In the genomic region with DNA sequence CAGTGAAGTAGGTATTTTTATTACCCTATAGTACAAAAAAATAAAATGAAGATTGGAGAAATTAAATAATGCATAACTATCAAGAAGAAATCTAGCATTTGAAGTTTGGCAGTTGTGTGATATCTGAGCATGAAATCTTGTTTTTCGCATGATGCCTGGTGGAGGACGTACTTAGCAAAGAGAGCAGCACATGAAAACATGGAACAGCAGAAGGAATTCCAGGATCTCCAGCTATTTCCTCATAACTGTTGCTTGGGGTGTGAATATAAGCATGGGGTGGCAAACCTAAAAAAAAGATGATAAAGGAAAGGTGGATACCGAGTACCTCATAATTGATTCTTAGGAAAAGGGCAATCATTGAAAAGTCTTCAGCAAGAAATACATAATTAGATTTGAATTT, we compare ENCODE assay signal across 35 cellular contexts.
"Had no signal": no experiment of that assay in that cellular context is flagged by ENCODE, and none has a peak within 500 bp of the region (broad histone marks: within the 10 kb centered on the region; RNA-seq: fewer than 3 reads in every experiment).

No MANE protein-coding gene starts in this region.

- H3K36me3 ChIP-seq: adrenal gland, brain microvascular endothelial cell, breast epithelium had no signal

- H3K27ac ChIP-seq: adrenal gland, body of pancreas, brain microvascular endothelial cell, breast epithelium, VCaP had no signal

- H3K36me3 Mint-ChIP-seq: activated CD4-positive, alpha-beta memory T cell treated with anti-CD3 and anti-CD28 coated beads for 36 hours; activated CD8-positive, alpha-beta memory T cell treated with anti-CD3 and anti-CD28 coated beads, Interleukin-2, amount 10 ng/mL, durations not matched to agents 7 days and 5 days; activated naive CD4-positive, alpha-beta T cell treated with anti-CD3 and anti-CD28 coated beads, Interleukin-2, amount 50 U/mL, for 72 hours; activated naive CD8-positive, alpha-beta T cell treated with anti-CD3 and anti-CD28 coated beads for 36 hours had no signal

- H3K9me3 Mint-ChIP-seq: activated B cell treated with CpG ODN at 0.5 μM for 24 hours; activated CD4-positive, alpha-beta memory T cell treated with anti-CD3 and anti-CD28 coated beads for 36 hours; activated CD4-positive, alpha-beta T cell treated with anti-CD3 and anti-CD28 coated beads, Interleukin-2, amount 10 ng/mL, durations not matched to agents 24 days and 14 days; activated naive CD4-positive, alpha-beta T cell treated with anti-CD3 and anti-CD28 coated beads for 36 hours; activated naive CD4-positive, alpha-beta T cell treated with anti-CD3 and anti-CD28 coated beads, Interleukin-2, amount 50 U/mL, for 72 hours; activated naive CD8-positive, alpha-beta T cell treated with anti-CD3 and anti-CD28 coated beads for 36 hours; activated T-cell treated with anti-CD3 and anti-CD28 coated beads, Interleukin-2, amount 50 U/mL, for 24 hours; activated T-cell treated with anti-CD3 and anti-CD28 coated beads, Interleukin-2, amount 50 U/mL, for 72 hours; activated T-helper 1 cell treated with anti-CD3 and anti-CD28 coated beads, Interleukin-12 subunit alpha, Interleukin-12 subunit beta, Interleukin-2, Interleukin-4 antibody, amounts not matched to agents 30 ng/mL and 10 ng/mL and 1 ng/mL, durations not matched to agents 14 hours and 24 hours and 36 hours; activated T-helper 17 cell treated with anti-CD3 and anti-CD28 coated beads, Interleukin-2, amount 50 U/mL, for 72 hours; T-helper 1 cell treated with Interleukin-12 subunit alpha and Interleukin-12 subunit beta and Interleukin-4 antibody, amounts not matched to agents 30 μg/mL and 1 μg/mL, for 36 hours; T-helper 2 cell treated with Interferon-gamma antibody and Interleukin-4, amounts not matched to agents 5 μg/mL and 100 μg/mL, for 36 hours had no signal

- DNase-seq: activated B cell treated with CpG ODN at 0.5 μM for 24 hours; activated CD4-positive, alpha-beta memory T cell treated with anti-CD3 and anti-CD28 coated beads for 36 hours; activated CD4-positive, alpha-beta T cell treated with anti-CD3 and anti-CD28 coated beads for 4 hours; activated CD4-positive, alpha-beta T cell treated with anti-CD3 and anti-CD28 coated beads, Interleukin-2, amount 10 ng/mL, durations not matched to agents 24 days and 14 days; activated CD4-positive, alpha-beta T cell treated with anti-CD3 and anti-CD28 coated beads, Interleukin-2, amount 50 U/mL, for 1 hour; activated CD4-positive, alpha-beta T cell treated with anti-CD3 and anti-CD28 coated beads, Interleukin-2, amount 50 U/mL, for 4 hours; activated CD4-positive, CD25-positive, alpha-beta regulatory T cell treated with anti-CD3 and anti-CD28 coated beads, Interleukin-2, amount 50 U/mL, for 72 hours; activated CD8-positive, alpha-beta memory T cell treated with anti-CD3 and anti-CD28 coated beads for 24 hours; activated CD8-positive, alpha-beta memory T cell treated with anti-CD3 and anti-CD28 coated beads, Interleukin-2, amount 10 ng/mL, durations not matched to agents 7 days and 5 days; activated CD8-positive, alpha-beta memory T cell treated with anti-CD3 and anti-CD28 coated beads, Interleukin-2, amount 50 U/mL, for 48 hours; activated CD8-positive, alpha-beta T cell treated with anti-CD3 and anti-CD28 coated beads, Interleukin-2, amount 10 ng/mL, durations not matched to agents 7 days and 5 days; activated effector memory CD4-positive, alpha-beta T cell treated with anti-CD3 and anti-CD28 coated beads, Interleukin-2, amount 50 U/mL, for 16 hours; activated gamma-delta T cell treated with Interleukin-2 at 50 U/mL for 16 hours; activated naive CD4-positive, alpha-beta T cell; activated naive CD4-positive, alpha-beta T cell treated with anti-CD3 and anti-CD28 coated beads for 36 hours; activated naive CD4-positive, alpha-beta T cell treated with anti-CD3 and anti-CD28 coated beads, Interleukin-2, amount 50 U/mL, for 16 hours; activated naive CD8-positive, alpha-beta T cell treated with anti-CD3 and anti-CD28 coated beads for 36 hours; activated T-cell treated with anti-CD3 and anti-CD28 coated beads, Interleukin-2, amount 50 U/mL, for 24 hours; activated T-cell treated with anti-CD3 and anti-CD28 coated beads, Interleukin-2, amount 50 U/mL, for 72 hours; adrenal gland; amniotic stem cell; aorta; body of pancreas; brain microvascular endothelial cell; central memory CD4-positive, alpha-beta T cell; T-helper 1 cell; T-helper 2 cell; T-helper 9 cell had no signal

- H3K27me3 ChIP-seq: adrenal gland, body of pancreas, brain microvascular endothelial cell, breast epithelium had no signal

- H3K9me3 ChIP-seq: adrenal gland, body of pancreas, breast epithelium had no signal

- H3K4me3 ChIP-seq: adrenal gland, body of pancreas, breast epithelium had no signal

- ATAC-seq: activated CD8-positive, alpha-beta memory T cell treated with anti-CD3 and anti-CD28 coated beads, Interleukin-2, amount 10 ng/mL, durations not matched to agents 7 days and 5 days; activated CD8-positive, alpha-beta T cell treated with anti-CD3 and anti-CD28 coated beads, Interleukin-2, amount 10 ng/mL, durations not matched to agents 7 days and 5 days; activated naive CD4-positive, alpha-beta T cell treated with anti-CD3 and anti-CD28 coated beads, Interleukin-2, amount 50 U/mL, for 72 hours; activated T-cell treated with anti-CD3 and anti-CD28 coated beads, Interleukin-2, amount 50 U/mL, for 72 hours; activated T-helper 17 cell treated with anti-CD3 and anti-CD28 coated beads, Interleukin-2, amount 50 U/mL, for 72 hours; body of pancreas had no signal

- H3K4me1 ChIP-seq: adrenal gland, breast epithelium had no signal

- H3K4me3 Mint-ChIP-seq: activated B cell treated with CpG ODN at 0.5 μM for 24 hours; activated CD4-positive, alpha-beta memory T cell treated with anti-CD3 and anti-CD28 coated beads for 36 hours; activated CD4-positive, alpha-beta T cell treated with anti-CD3 and anti-CD28 coated beads, Interleukin-2, amount 10 ng/mL, durations not matched to agents 24 days and 14 days; activated CD8-positive, alpha-beta memory T cell treated with anti-CD3 and anti-CD28 coated beads, Interleukin-2, amount 10 ng/mL, durations not matched to agents 7 days and 5 days; activated CD8-positive, alpha-beta T cell treated with anti-CD3 and anti-CD28 coated beads, Interleukin-2, amount 10 ng/mL, durations not matched to agents 7 days and 5 days; activated naive CD4-positive, alpha-beta T cell treated with anti-CD3 and anti-CD28 coated beads for 36 hours; activated naive CD8-positive, alpha-beta T cell treated with anti-CD3 and anti-CD28 coated beads for 36 hours; activated T-cell treated with anti-CD3 and anti-CD28 coated beads, Interleukin-2, amount 50 U/mL, for 24 hours; activated T-cell treated with anti-CD3 and anti-CD28 coated beads, Interleukin-2, amount 50 U/mL, for 72 hours; activated T-helper 1 cell treated with anti-CD3 and anti-CD28 coated beads, Interleukin-12 subunit alpha, Interleukin-12 subunit beta, Interleukin-2, Interleukin-4 antibody, amounts not matched to agents 30 ng/mL and 10 ng/mL and 1 ng/mL, durations not matched to agents 14 hours and 24 hours and 36 hours; activated T-helper 17 cell treated with anti-CD3 and anti-CD28 coated beads, Interleukin-2, amount 50 U/mL, for 72 hours; T-helper 1 cell treated with Interleukin-12 subunit alpha and Interleukin-12 subunit beta and Interleukin-4 antibody, amounts not matched to agents 30 μg/mL and 1 μg/mL, for 36 hours; T-helper 2 cell treated with Interferon-gamma antibody and Interleukin-4, amounts not matched to agents 5 μg/mL and 100 μg/mL, for 36 hours had no signal

- H3K27ac Mint-ChIP-seq: activated B cell treated with CpG ODN at 0.5 μM for 24 hours; activated CD4-positive, alpha-beta memory T cell treated with anti-CD3 and anti-CD28 coated beads for 36 hours; activated CD4-positive, alpha-beta T cell treated with anti-CD3 and anti-CD28 coated beads, Interleukin-2, amount 10 ng/mL, durations not matched to agents 24 days and 14 days; activated CD8-positive, alpha-beta memory T cell treated with anti-CD3 and anti-CD28 coated beads, Interleukin-2, amount 10 ng/mL, durations not matched to agents 7 days and 5 days; activated CD8-positive, alpha-beta T cell treated with anti-CD3 and anti-CD28 coated beads, Interleukin-2, amount 10 ng/mL, durations not matched to agents 7 days and 5 days; activated naive CD4-positive, alpha-beta T cell treated with anti-CD3 and anti-CD28 coated beads for 36 hours; activated naive CD4-positive, alpha-beta T cell treated with anti-CD3 and anti-CD28 coated beads, Interleukin-2, amount 50 U/mL, for 72 hours; activated naive CD8-positive, alpha-beta T cell treated with anti-CD3 and anti-CD28 coated beads for 36 hours; activated T-cell treated with anti-CD3 and anti-CD28 coated beads, Interleukin-2, amount 50 U/mL, for 24 hours; activated T-cell treated with anti-CD3 and anti-CD28 coated beads, Interleukin-2, amount 50 U/mL, for 72 hours; activated T-helper 1 cell treated with anti-CD3 and anti-CD28 coated beads, Interleukin-12 subunit alpha, Interleukin-12 subunit beta, Interleukin-2, Interleukin-4 antibody, amounts not matched to agents 30 ng/mL and 10 ng/mL and 1 ng/mL, durations not matched to agents 14 hours and 24 hours and 36 hours; activated T-helper 17 cell treated with anti-CD3 and anti-CD28 coated beads, Interleukin-2, amount 50 U/mL, for 72 hours; T-helper 1 cell treated with Interleukin-12 subunit alpha and Interleukin-12 subunit beta and Interleukin-4 antibody, amounts not matched to agents 30 μg/mL and 1 μg/mL, for 36 hours; T-helper 2 cell treated with Interferon-gamma antibody and Interleukin-4, amounts not matched to agents 5 μg/mL and 100 μg/mL, for 36 hours had no signal

- H3K4me1 Mint-ChIP-seq: activated B cell treated with CpG ODN at 0.5 μM for 24 hours; activated CD4-positive, alpha-beta T cell treated with anti-CD3 and anti-CD28 coated beads, Interleukin-2, amount 10 ng/mL, durations not matched to agents 24 days and 14 days; activated CD8-positive, alpha-beta memory T cell treated with anti-CD3 and anti-CD28 coated beads, Interleukin-2, amount 10 ng/mL, durations not matched to agents 7 days and 5 days; activated naive CD8-positive, alpha-beta T cell treated with anti-CD3 and anti-CD28 coated beads for 36 hours; activated T-helper 17 cell treated with anti-CD3 and anti-CD28 coated beads, Interleukin-2, amount 50 U/mL, for 72 hours had no signal
